In the genomic region with DNA sequence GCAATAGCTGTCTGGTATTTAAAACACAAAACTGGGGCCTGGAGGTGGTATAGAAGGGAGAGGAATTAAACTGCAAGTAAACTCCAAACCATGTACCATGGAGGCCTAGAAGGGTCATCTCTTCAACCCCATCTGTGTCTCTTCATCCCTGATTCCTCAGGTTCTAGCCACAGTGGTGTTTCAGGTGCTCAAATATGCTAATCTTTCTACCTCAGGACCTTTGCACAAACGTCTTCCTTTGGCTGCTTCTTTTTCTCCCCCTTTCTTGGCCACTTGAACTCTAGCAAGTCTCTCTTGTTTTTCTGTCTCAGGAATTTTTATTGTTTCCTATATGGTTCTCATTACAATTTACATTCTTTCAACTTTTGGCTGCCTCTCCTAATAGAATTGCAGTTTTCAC, we compare ENCODE assay signal across 11 cellular contexts.
"Had no signal": no experiment of that assay in that cellular context is flagged by ENCODE, and none has a peak within 500 bp of the region (broad histone marks: within the 10 kb centered on the region; RNA-seq: fewer than 3 reads in every experiment).

No MANE protein-coding gene starts in this region.

- H3K27ac ChIP-seq: GM23248 had no signal

- H2AFZ ChIP-seq: GM23248, GM23338 had no signal

- FAIRE-seq: H1, H54 had no signal

- H3K9ac ChIP-seq: GM23248 had no signal

- H3K36me3 ChIP-seq: HAP-1 had no signal

- H3K4me1 ChIP-seq: HAP-1 had no signal

- ATAC-seq: GM23338, HCT116 had no signal

- H3K9me3 ChIP-seq: HAP-1 had no signal

- H3K4me3 ChIP-seq: GM23248, GM23338, HAP-1 had no signal

- H3K4me2 ChIP-seq: GM23338 had no signal

- DNase-seq: GM23248, GOT3, H7, H9, HCEC 1CT, HFFc6 had no signal
